8 cellular contexts compared by ENCODE assay signal in genomic region chr16:29784901-29785500, GRCh38.
DNase-seq lines count a peak whose midpoint lies in the region; ATAC-seq lines count a peak whose summit lies in the region.

No MANE protein-coding gene starts in this region.

- peak; percentile 37 to 50 for DNase-seq in activated CD8-positive, alpha-beta memory T cell treated with anti-CD3 and anti-CD28 coated beads for 1 hour (ENCODE audit: extremely low read depth in 1 of 2, low read depth in 1 of 2)
- DNase-seq in effector CD8-positive, alpha-beta T cell (lab: John Stamatoyannopoulos, UW) = peak; percentile 51
- DNase-seq in medulla oblongata (ENCODE audit: extremely low spot score) (peak; percentile 55), cerebellar nuclear complex (lab: John Stamatoyannopoulos, UW) (no peak), DMS 273 treated with DMSO at 0.1 percent for 48 hours (lab: John Stamatoyannopoulos, UW) (no peak)
- DNase-seq in stimulated activated CD8-positive, alpha-beta memory T cell treated with anti-CD3 and anti-CD28 coated beads, Interleukin-15, amount 100 ng/mL, for 4 hours (ENCODE audit: low read depth in 2 of 2) = peak; percentile 50 to 54

- ATAC-seq in GM18502 (IDR thresholded peaks at IDR 0.05; ENCODE audit: poor library complexity, unreplicated experiment) (peak; percentile 48), HG02678 (IDR thresholded peaks at IDR 0.05; ENCODE audit: unreplicated experiment) (no peak)

Comparison
In these comparisons a context has a peak if more than half of its experiments do, and no peak if none do; other contexts are left out.
1. DNase-seq: peak in activated CD8-positive, alpha-beta memory T cell treated with anti-CD3 and anti-CD28 coated beads for 1 hour (2 of 2), effector CD8-positive, alpha-beta T cell (single experiment), medulla oblongata (single experiment) and stimulated activated CD8-positive, alpha-beta memory T cell treated with anti-CD3 and anti-CD28 coated beads, Interleukin-15, amount 100 ng/mL, for 4 hours (2 of 2); none in cerebellar nuclear complex (0 of 2) and DMS 273 treated with DMSO at 0.1 percent for 48 hours (single experiment).